Comparison of ENCODE assay signal across 18 cellular contexts in the genomic region with DNA sequence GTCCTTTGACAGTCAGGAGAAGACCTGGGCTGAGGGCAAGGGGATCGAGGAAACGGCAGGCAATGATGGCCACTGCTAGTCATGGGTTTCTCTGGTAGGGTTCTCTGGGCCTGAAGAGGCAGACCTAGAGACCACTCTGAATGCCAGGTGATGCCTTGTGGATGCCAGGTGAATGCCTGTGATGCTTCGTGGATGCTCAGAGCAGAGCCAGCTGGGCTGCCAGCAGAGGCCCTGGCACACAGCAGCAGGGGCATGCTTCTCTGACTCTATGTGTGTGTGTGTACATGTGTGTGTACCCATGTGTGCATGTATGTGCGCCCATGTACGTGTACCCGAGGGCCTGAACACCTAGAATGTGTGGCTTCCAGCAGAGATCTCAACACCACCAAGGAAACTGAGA.
"Had no signal": no experiment of that assay in that cellular context is flagged by ENCODE, and none has a peak within 500 bp of the region (broad histone marks: within the 10 kb centered on the region; RNA-seq: fewer than 3 reads in every experiment).

No MANE protein-coding gene starts in this region.

- H3K4me1 Mint-ChIP-seq: activated CD4-positive, alpha-beta T cell treated with anti-CD3 and anti-CD28 coated beads, Interleukin-2, amount 10 ng/mL, durations not matched to agents 7 days and 5 days; natural killer cell; stimulated activated naive CD8-positive, alpha-beta T cell treated with anti-CD3 and anti-CD28 coated beads, Interleukin-15, amount 100 ng/mL, for 72 hours had no signal

- H3K27ac ChIP-seq: left lung, SJSA1 had no signal

- H3K27ac Mint-ChIP-seq: activated CD4-positive, alpha-beta T cell treated with anti-CD3 and anti-CD28 coated beads, Interleukin-2, amount 10 ng/mL, durations not matched to agents 7 days and 5 days; activated CD8-positive, alpha-beta T cell treated with anti-CD3 and anti-CD28 coated beads, Interleukin-2, amount 10 ng/mL, durations not matched to agents 7 days and 5 days; activated naive CD4-positive, alpha-beta T cell treated with anti-CD3 and anti-CD28 coated beads for 36 hours; activated T-cell treated with anti-CD3 and anti-CD28 coated beads, Interleukin-2, amount 50 U/mL, for 24 hours; natural killer cell; stimulated activated naive CD8-positive, alpha-beta T cell treated with anti-CD3 and anti-CD28 coated beads, Interleukin-15, amount 100 ng/mL, for 72 hours; T-helper 1 cell treated with Interleukin-12 subunit alpha and Interleukin-12 subunit beta and Interleukin-4 antibody, amounts not matched to agents 30 μg/mL and 1 μg/mL, for 36 hours had no signal

- H3K9me3 ChIP-seq: left lung, SJSA1 had no signal

- ATAC-seq: activated CD4-positive, CD25-positive, alpha-beta regulatory T cell treated with anti-CD3 and anti-CD28 coated beads, Interleukin-2, amount 50 U/mL, for 24 hours; activated CD8-positive, alpha-beta T cell treated with anti-CD3 and anti-CD28 coated beads, Interleukin-2, amount 10 ng/mL, durations not matched to agents 7 days and 5 days; left lung; natural killer cell; stimulated activated naive CD8-positive, alpha-beta T cell treated with anti-CD3 and anti-CD28 coated beads, Interleukin-15, amount 100 ng/mL, for 72 hours had no signal

- DNase-seq: activated CD4-positive, alpha-beta T cell treated with anti-CD3 and anti-CD28 coated beads, Interleukin-2, amount 10 ng/mL, durations not matched to agents 7 days and 5 days; activated CD8-positive, alpha-beta T cell treated with anti-CD3 and anti-CD28 coated beads, Interleukin-2, amount 10 ng/mL, durations not matched to agents 7 days and 5 days; activated naive CD4-positive, alpha-beta T cell treated with anti-CD3 and anti-CD28 coated beads for 36 hours; activated T-cell treated with anti-CD3 and anti-CD28 coated beads, Interleukin-2, amount 50 U/mL, for 24 hours; left lung; mesendoderm; natural killer cell; nucleus accumbens; retina; stimulated activated CD4-positive, alpha-beta T cell treated with anti-CD3 and anti-CD28 coated beads, Interleukin-15, amount 100 ng/mL, for 24 hours; stimulated activated CD4-positive, alpha-beta T cell treated with anti-CD3 and anti-CD28 coated beads, Interleukin-4, amount 100 ng/mL, for 1 hour; stimulated activated naive CD8-positive, alpha-beta T cell treated with anti-CD3 and anti-CD28 coated beads, Interleukin-15, amount 100 ng/mL, for 72 hours had no signal

- H3K27me3 Mint-ChIP-seq: activated CD4-positive, alpha-beta T cell treated with anti-CD3 and anti-CD28 coated beads, Interleukin-2, amount 10 ng/mL, durations not matched to agents 7 days and 5 days; activated T-cell treated with anti-CD3 and anti-CD28 coated beads, Interleukin-2, amount 50 U/mL, for 24 hours had no signal

- H3K4me3 ChIP-seq: coronary artery, left lung, SJSA1, skin epidermis had no signal

- H3K9me3 Mint-ChIP-seq: activated CD4-positive, alpha-beta T cell treated with anti-CD3 and anti-CD28 coated beads, Interleukin-2, amount 10 ng/mL, durations not matched to agents 7 days and 5 days; activated naive CD4-positive, alpha-beta T cell treated with anti-CD3 and anti-CD28 coated beads for 36 hours; activated T-cell treated with anti-CD3 and anti-CD28 coated beads, Interleukin-2, amount 50 U/mL, for 24 hours; brain; natural killer cell; stimulated activated naive CD8-positive, alpha-beta T cell treated with anti-CD3 and anti-CD28 coated beads, Interleukin-15, amount 100 ng/mL, for 72 hours; T-helper 1 cell treated with Interleukin-12 subunit alpha and Interleukin-12 subunit beta and Interleukin-4 antibody, amounts not matched to agents 30 μg/mL and 1 μg/mL, for 36 hours had no signal

- H3K27me3 ChIP-seq: left lung, SJSA1 had no signal

- H3K36me3 Mint-ChIP-seq: natural killer cell had no signal

- H3K4me3 Mint-ChIP-seq: activated CD4-positive, alpha-beta T cell treated with anti-CD3 and anti-CD28 coated beads, Interleukin-2, amount 10 ng/mL, durations not matched to agents 7 days and 5 days; activated CD8-positive, alpha-beta T cell treated with anti-CD3 and anti-CD28 coated beads, Interleukin-2, amount 10 ng/mL, durations not matched to agents 7 days and 5 days; activated naive CD4-positive, alpha-beta T cell treated with anti-CD3 and anti-CD28 coated beads for 36 hours; activated T-cell treated with anti-CD3 and anti-CD28 coated beads, Interleukin-2, amount 50 U/mL, for 24 hours; brain; natural killer cell; stimulated activated naive CD8-positive, alpha-beta T cell treated with anti-CD3 and anti-CD28 coated beads, Interleukin-15, amount 100 ng/mL, for 72 hours; T-helper 1 cell treated with Interleukin-12 subunit alpha and Interleukin-12 subunit beta and Interleukin-4 antibody, amounts not matched to agents 30 μg/mL and 1 μg/mL, for 36 hours had no signal
